Comparison of ENCODE assay signal across 8 cellular contexts in genomic region chr9:69180670-69181069, GRCh38. TPM values are rescaled to one million over a fixed set of nuclear protein-coding genes. Genes with fewer than 3 reads are reported as not detected.
DNase-seq lines count a peak whose midpoint lies in the region; ATAC-seq and TF ChIP-seq lines count a peak whose summit lies in the region.

No MANE protein-coding gene starts in this region.

- no peaks in the 10 kb centered on the region for H3K27me3 ChIP-seq in CD8-positive, alpha-beta T cell (ENCODE audit: insufficient read depth, low read length)
- H3K27me3 ChIP-seq in fibroblast of lung (ENCODE audit: control insufficient read depth, insufficient read depth, low read length), result no peaks in the 10 kb centered on the region

- no peaks in the 10 kb centered on the region for H3K4me1 ChIP-seq in CD8-positive, alpha-beta T cell (ENCODE audit: insufficient read depth, low read length)
- peaks cover 21% of the 10 kb centered on the region for H3K4me1 ChIP-seq in fibroblast of lung (ENCODE audit: control insufficient read depth, extremely low read depth, insufficient read depth, low read length)

- peak; percentile 62 for ATAC-seq in CD8-positive, alpha-beta T cell
- ATAC-seq in sciatic nerve, result peak; percentile 36
- ATAC-seq in GM21528 (IDR thresholded peaks at IDR 0.05; ENCODE audit: low FRiP score, unreplicated experiment), result no peak

- H3K4me1 Mint-ChIP-seq in CD8-positive, alpha-beta T cell (ENCODE audit: low read depth), result no peaks in the 10 kb centered on the region
- H3K4me1 Mint-ChIP-seq in activated CD4-positive, alpha-beta memory T cell treated with anti-CD3 and anti-CD28 coated beads, Interleukin-2, amount 10 ng/mL, durations not matched to agents 7 days and 5 days, result peaks cover 64% of the 10 kb centered on the region

- no peak overlapping the region for H3K9ac ChIP-seq in fibroblast of lung (ENCODE audit: insufficient read depth, low read length)

- no peaks in the 10 kb centered on the region for H3K9me3 ChIP-seq in CD8-positive, alpha-beta T cell (ENCODE audit: low read length)
- no peaks in the 10 kb centered on the region for H3K9me3 ChIP-seq in fibroblast of lung (ENCODE audit: control insufficient read depth, insufficient read depth, low read depth, low read length)

- peak in 4 of 7 experiments; percentile 13 to 53 (median 26) for DNase-seq in CD8-positive, alpha-beta T cell
- peak; percentile 24 for DNase-seq in Jurkat, Clone E6-1 (ENCODE audit: low read depth, low spot score)
- peak; percentile 81 for DNase-seq in activated CD4-positive, alpha-beta memory T cell treated with anti-CD3 and anti-CD28 coated beads, Interleukin-2, amount 10 ng/mL, durations not matched to agents 7 days and 5 days
- DNase-seq in fibroblast of lung (ENCODE audit: low read depth in 2 of 2) (peak; percentile 97 to 99), sciatic nerve (ENCODE audit: low spot score) (no peak), NCI-H2107 treated with DMSO at 0.1 percent for 48 hours (lab: John Stamatoyannopoulos, UW; ENCODE audit: unreplicated experiment) (no peak), NCI-H82 (lab: John Stamatoyannopoulos, UW) (no peak)

- TF ChIP-seq CTCF in CD8-positive, alpha-beta T cell (IDR thresholded peaks at IDR 0.05), result no peak
- no peak for TF ChIP-seq CTCF in fibroblast of lung (conservative IDR thresholded peaks at IDR 0.05 in 1 of 2, IDR thresholded peaks at IDR 0.05 in 1 of 2; ENCODE audit: low read depth in 1 of 2, low read length in 2 of 2)

- H3K79me2 ChIP-seq in fibroblast of lung (ENCODE audit: control insufficient read depth, insufficient read depth, low read length), result peaks cover 62% of the 10 kb centered on the region

- no peaks in the 10 kb centered on the region for H4K20me1 ChIP-seq in fibroblast of lung (ENCODE audit: control insufficient read depth, extremely low read depth, insufficient read depth, low read length)

- intact Hi-C loops in CD8-positive, alpha-beta T cell (cut with DNase I, micrococcal nuclease), result loop anchor here in 1 of 2 experiments (10.0 kb wide), 1 partner anchor 56 kb away; no protein-coding TSS in a partner anchor
- intact Hi-C loops in sciatic nerve (cut with DNase I), result no loop called here

- H3K4me2 ChIP-seq in fibroblast of lung (ENCODE audit: extremely low read depth, insufficient read depth, low read length), result peak overlapping the region; percentile 64

- POLR2A ChIA-PET in CD8-positive, alpha-beta T cell (lab: Charles Lee), result no interaction called here
- POLR2A ChIA-PET in activated CD4-positive, alpha-beta memory T cell treated with anti-CD3 and anti-CD28 coated beads, Interleukin-2, amount 10 ng/mL, durations not matched to agents 7 days and 5 days (lab: Charles Lee), result interaction anchor here (0.7 to 2.3 kb wide), 7 partner anchors 12 to 145 kb away, joined by 3 to 23 read pairs (median 4); partner anchors contain the start of gene FXN

- H3K36me3 Mint-ChIP-seq in CD8-positive, alpha-beta T cell, result no peaks in the 10 kb centered on the region
- peaks cover 19% of the 10 kb centered on the region for H3K36me3 Mint-ChIP-seq in activated CD4-positive, alpha-beta memory T cell treated with anti-CD3 and anti-CD28 coated beads, Interleukin-2, amount 10 ng/mL, durations not matched to agents 7 days and 5 days (ENCODE audit: low read depth)

- CTCF ChIA-PET in CD8-positive, alpha-beta T cell (lab: Charles Lee), result interaction anchor here (0.9 to 1.6 kb wide), 2 partner anchors 14 to 145 kb away, joined by 3 to 5 read pairs; partner anchors contain the start of gene FXN
- CTCF ChIA-PET in activated CD4-positive, alpha-beta memory T cell treated with anti-CD3 and anti-CD28 coated beads, Interleukin-2, amount 10 ng/mL, durations not matched to agents 7 days and 5 days (lab: Charles Lee), result interaction anchor here (0.8 to 7.9 kb wide), 7 partner anchors 12 to 145 kb away, joined by 3 to 104 read pairs (median 11); partner anchors contain the start of gene FXN

- H3K4me3 Mint-ChIP-seq in CD8-positive, alpha-beta T cell, result no peak overlapping the region
- H3K4me3 Mint-ChIP-seq in activated CD4-positive, alpha-beta memory T cell treated with anti-CD3 and anti-CD28 coated beads, Interleukin-2, amount 10 ng/mL, durations not matched to agents 7 days and 5 days, result peak overlapping the region; percentile 38

- no peak overlapping the region for H3K4me3 ChIP-seq in CD8-positive, alpha-beta T cell (ENCODE audit: low read depth, low read length)
- H3K4me3 ChIP-seq in Jurkat, Clone E6-1 (ENCODE audit: low read length), result no peak overlapping the region
- peak overlapping the region in 2 of 4 experiments; percentile 1 to 16 for H3K4me3 ChIP-seq in fibroblast of lung (replicated peaks in 1 of 4; ENCODE audit: control extremely low read depth in 1 of 4, insufficient read depth in 1 of 4, low read depth in 3 of 4, low read length in 4 of 4)

- no peaks in the 10 kb centered on the region for H3K9me3 Mint-ChIP-seq in CD8-positive, alpha-beta T cell
- H3K9me3 Mint-ChIP-seq in activated CD4-positive, alpha-beta memory T cell treated with anti-CD3 and anti-CD28 coated beads, Interleukin-2, amount 10 ng/mL, durations not matched to agents 7 days and 5 days, result no peaks in the 10 kb centered on the region

- H2AFZ ChIP-seq in fibroblast of lung (ENCODE audit: low read length), result no peak overlapping the region

- H3K27ac ChIP-seq in CD8-positive, alpha-beta T cell (ENCODE audit: low read depth, low read length), result no peak overlapping the region
- peak overlapping the region; percentile 89 for H3K27ac ChIP-seq in fibroblast of lung (ENCODE audit: insufficient read depth, low read length)

- H3K27ac Mint-ChIP-seq in CD8-positive, alpha-beta T cell, result no peak overlapping the region
- H3K27ac Mint-ChIP-seq in activated CD4-positive, alpha-beta memory T cell treated with anti-CD3 and anti-CD28 coated beads, Interleukin-2, amount 10 ng/mL, durations not matched to agents 7 days and 5 days, result peak overlapping the region; percentile 86

- H3K27me3 Mint-ChIP-seq in CD8-positive, alpha-beta T cell (ENCODE audit: low read depth), result peaks cover 4% of the 10 kb centered on the region
- no peaks in the 10 kb centered on the region for H3K27me3 Mint-ChIP-seq in activated CD4-positive, alpha-beta memory T cell treated with anti-CD3 and anti-CD28 coated beads, Interleukin-2, amount 10 ng/mL, durations not matched to agents 7 days and 5 days

- no peaks in the 10 kb centered on the region for H3K36me3 ChIP-seq in CD8-positive, alpha-beta T cell (ENCODE audit: insufficient read depth, low read length)
- no peaks in the 10 kb centered on the region for H3K36me3 ChIP-seq in fibroblast of lung (ENCODE audit: control insufficient read depth, insufficient read depth, low read length)

RNA-seq across cellular contexts. Expression of gene TJP2, which starts 6.6 kb away (rescaled TPM):
- total RNA-seq in CD8-positive, alpha-beta T cell, result 1 to 10 TPM; 3.2 to 3.9 TPM
- polyA plus RNA-seq in Jurkat, Clone E6-1 (2012; ENCODE audit: insufficient read depth, insufficient read length), result 26.2 TPM
- 10 to 100 TPM; 37.2 to 37.9 TPM for total RNA-seq in activated CD4-positive, alpha-beta memory T cell treated with anti-CD3 and anti-CD28 coated beads, Interleukin-2, amount 10 ng/mL, durations not matched to agents 7 days and 5 days
- total RNA-seq in fibroblast of lung, result 36.5 and 41.1 TPM in 2 replicates
- polyA plus RNA-seq in fibroblast of lung, result 25.9 and 40.8 TPM in 2 replicates
- 26.6 and 39.2 TPM in 2 replicates for polyA plus RNA-seq in fibroblast of lung (2012)
- polyA minus RNA-seq in fibroblast of lung (ENCODE audit: low replicate concordance), result 26.9 and 32.4 TPM in 2 replicates
- total RNA-seq in sciatic nerve, result 129 TPM

Comparison
In these comparisons a context has a peak if more than half of its experiments do, and no peak if none do; other contexts are left out.
1. DNase-seq: peak in CD8-positive, alpha-beta T cell (4 of 7), Jurkat, Clone E6-1 (single experiment), activated CD4-positive, alpha-beta memory T cell treated with anti-CD3 and anti-CD28 coated beads, Interleukin-2, amount 10 ng/mL, durations not matched to agents 7 days and 5 days (single experiment) and fibroblast of lung (2 of 2); none in sciatic nerve (single experiment), NCI-H2107 treated with DMSO at 0.1 percent for 48 hours (single experiment) and NCI-H82 (single experiment).